In genomic region chr11:45035440-45035839, GRCh38 we compare ENCODE assay signal across 22 cellular contexts.
DNase-seq lines count a peak whose midpoint lies in the region; ATAC-seq, FAIRE-seq and TF ChIP-seq lines count a peak whose summit lies in the region.
"Had no signal": no experiment of that assay in that cellular context is flagged by ENCODE, and none has a peak within 500 bp of the region (broad histone marks: within the 10 kb centered on the region; RNA-seq: fewer than 3 reads in every experiment).

No MANE protein-coding gene starts in this region.

- TF ChIP-seq RAD21 in K562 (CRISPR knock-in tag; conservative IDR thresholded peaks at IDR 0.05 in 1 of 2, IDR thresholded peaks at IDR 0.05 in 1 of 2): no peak

- FAIRE-seq in K562 (lab: Jason Lieb, UNC) (no peak), urothelium cell line (lab: Jason Lieb, UNC) (no peak)
- FAIRE-seq: A549, G401.6, GM12892 had no signal

- TF ChIP-seq EP300 in K562 (IDR thresholded peaks at IDR 0.05; ENCODE audit: low read length): no peak

- H3K79me2 ChIP-seq in K562 (ENCODE audit: control insufficient read depth, insufficient read depth, low read length): no peaks in the 10 kb centered on the region

- TF ChIP-seq POLR2A in K562 (conservative IDR thresholded peaks at IDR 0.05) (no peak), right lobe of liver (IDR thresholded peaks at IDR 0.05) (no peak)

- H3K4me1 ChIP-seq in BLaER1 (peaks cover 67% of the 10 kb centered on the region), K562 (replicated peaks in 1 of 2; ENCODE audit: control insufficient read depth in 2 of 2, insufficient read depth in 2 of 2, low read length in 2 of 2) (no peaks in the 10 kb centered on the region), right lobe of liver (no peaks in the 10 kb centered on the region)
- H3K4me1 ChIP-seq: A549, BE2C, Caco-2 had no signal

- H3K4me3 ChIP-seq in BLaER1: no peak overlapping the region
- no peak overlapping the region for H3K4me3 ChIP-seq in K562
- no peak overlapping the region for H3K4me3 ChIP-seq in right lobe of liver
- H3K4me3 ChIP-seq: A549, GM23248 had no signal

- no peaks in the 10 kb centered on the region for H3K36me3 ChIP-seq in BLaER1
- H3K36me3 ChIP-seq in K562 (ENCODE audit: control insufficient read depth, insufficient read depth, low read length): no peaks in the 10 kb centered on the region
- no peaks in the 10 kb centered on the region for H3K36me3 ChIP-seq in right lobe of liver
- H3K36me3 ChIP-seq: BE2C had no signal

- H3K27ac ChIP-seq in BLaER1: peak overlapping the region; percentile 66
- H3K27ac ChIP-seq in K562 (ENCODE audit: extremely low read depth, low read depth, low read length): no peak overlapping the region
- peak overlapping the region in 1 of 3 donors; percentile 10 for H3K27ac ChIP-seq in right lobe of liver
- H3K27ac ChIP-seq: A549, C4-2B, GM23248 had no signal

- POLR2A ChIA-PET in K562 (lab: Yijun Ruan, JAX): no interaction called here

- no peak for DNase-seq in K562 (ENCODE audit: extremely low read depth in 1 of 4, low spot score in 3 of 4)
- DNase-seq in right lobe of liver: no peak
- DNase-seq in HuH-7.5 (ENCODE audit: low spot score): no peak
- DNase-seq in urothelium cell line (ENCODE audit: low spot score): no peak
- DNase-seq: 8988T; ACHN; AML-193; BE2C; Caco-2; CD4-positive, CD25-positive, alpha-beta regulatory T cell; CD8-positive, alpha-beta T cell; DMS153; DND-41; GM23248; H9 had no signal

- no peak for TF ChIP-seq CTCF in K562 (IDR thresholded peaks at IDR 0.05 in 2 of 3, conservative IDR thresholded peaks at IDR 0.05 in 1 of 3; ENCODE audit: insufficient read depth in 2 of 3, low read depth in 1 of 3, low read length in 3 of 3)
- no peak for TF ChIP-seq CTCF in right lobe of liver (IDR thresholded peaks at IDR 0.05)

- in situ Hi-C loops in K562 (cut with MboI): no loop called here

- H3K9ac ChIP-seq in BLaER1 (peak overlapping the region; percentile 44; the same call in 1 of the 2 replicates), K562 (ENCODE audit: insufficient read depth in 1 of 2, low read depth in 2 of 2, low read length in 2 of 2) (no peak overlapping the region)
- H3K9ac ChIP-seq: GM23248 had no signal

- ATAC-seq in K562: no peak
- ATAC-seq in right lobe of liver: peak in 3 of 4 donors; percentile 40 to 52 (median 48)
- no peak for ATAC-seq in GM19463 (IDR thresholded peaks at IDR 0.05; ENCODE audit: unreplicated experiment)
- ATAC-seq: A549; CD8-positive, alpha-beta T cell; HCT116 had no signal

- 3% methylated on average over 4 of the region's 5 CpGs for WGBS in K562 (ENCODE audit: insufficient coverage, low coverage, missing lambda C conversion rate)
- WGBS in right lobe of liver (ENCODE audit: insufficient coverage, low coverage, low lambda C conversion rate, missing lambda C conversion rate): 76% methylated on average over 4 of the region's 5 CpGs

- H2AFZ ChIP-seq in K562 (ENCODE audit: low read depth, low read length): no peak overlapping the region
- H2AFZ ChIP-seq: GM23248 had no signal

- no peaks in the 10 kb centered on the region for H3K9me1 ChIP-seq in K562 (ENCODE audit: control insufficient read depth, insufficient read depth, low read length)

- H3K9me3 ChIP-seq in BLaER1 (peaks cover 23% of the 10 kb centered on the region), K562 (replicated peaks; ENCODE audit: control insufficient read depth, insufficient read depth, low read depth, low read length) (no peaks in the 10 kb centered on the region), right lobe of liver (no peaks in the 10 kb centered on the region)
- H3K9me3 ChIP-seq: BE2C, Caco-2 had no signal

- intact Hi-C loops in K562 (cut with micrococcal nuclease) (no loop called here), right lobe of liver (cut with DNase I) (no loop called here)

- no TSS peak for BruUV-seq in K562 (replicated peaks; lab: Mats Ljungman, UMichigan)

- CTCF ChIA-PET in K562 (lab: Yijun Ruan, JAX; ENCODE audit: low intra/inter-chr PET ratio): no interaction called here

- no peaks in the 10 kb centered on the region for H4K20me1 ChIP-seq in BLaER1
- peaks cover 8% of the 10 kb centered on the region; the same call in 1 of the 2 replicates for H4K20me1 ChIP-seq in K562 (replicated peaks; ENCODE audit: control insufficient read depth, insufficient read depth, low read length)

- H3K27me3 ChIP-seq in BLaER1 (no peaks in the 10 kb centered on the region), K562 (ENCODE audit: control insufficient read depth in 2 of 2, insufficient read depth in 2 of 2, low read length in 2 of 2) (no peaks in the 10 kb centered on the region), right lobe of liver (no peaks in the 10 kb centered on the region)
- H3K27me3 ChIP-seq: BE2C had no signal

- H3K4me2 ChIP-seq in BLaER1: peak overlapping the region; percentile 80
- no peak overlapping the region for H3K4me2 ChIP-seq in K562 (ENCODE audit: insufficient read depth, low read length)
- H3K4me2 ChIP-seq: A549 had no signal

TF ChIP-seq in K562, 482 proteins besides CTCF, POLR2A, EP300 and RAD21:
- TF ChIP-seq PCBP1 (IDR thresholded peaks at IDR 0.05; ENCODE audit: low read depth, low read length, poor library complexity, severe bottlenecking) (no peak), TBP (optimal IDR thresholded peaks at IDR 0.05; ENCODE audit: low read depth, low read length) (peak; percentile 48), MBD2 (IDR thresholded peaks at IDR 0.05; ENCODE audit: borderline replicate concordance, low read depth) (no peak)

Comparison
In these comparisons a context has a peak if more than half of its experiments do, and no peak if none do; other contexts are left out.
1. ATAC-seq: peak in right lobe of liver (3 of 4); none in K562 (single experiment) and GM19463 (single experiment).